Comparison of ENCODE assay signal across 8 cellular contexts in the genomic region with DNA sequence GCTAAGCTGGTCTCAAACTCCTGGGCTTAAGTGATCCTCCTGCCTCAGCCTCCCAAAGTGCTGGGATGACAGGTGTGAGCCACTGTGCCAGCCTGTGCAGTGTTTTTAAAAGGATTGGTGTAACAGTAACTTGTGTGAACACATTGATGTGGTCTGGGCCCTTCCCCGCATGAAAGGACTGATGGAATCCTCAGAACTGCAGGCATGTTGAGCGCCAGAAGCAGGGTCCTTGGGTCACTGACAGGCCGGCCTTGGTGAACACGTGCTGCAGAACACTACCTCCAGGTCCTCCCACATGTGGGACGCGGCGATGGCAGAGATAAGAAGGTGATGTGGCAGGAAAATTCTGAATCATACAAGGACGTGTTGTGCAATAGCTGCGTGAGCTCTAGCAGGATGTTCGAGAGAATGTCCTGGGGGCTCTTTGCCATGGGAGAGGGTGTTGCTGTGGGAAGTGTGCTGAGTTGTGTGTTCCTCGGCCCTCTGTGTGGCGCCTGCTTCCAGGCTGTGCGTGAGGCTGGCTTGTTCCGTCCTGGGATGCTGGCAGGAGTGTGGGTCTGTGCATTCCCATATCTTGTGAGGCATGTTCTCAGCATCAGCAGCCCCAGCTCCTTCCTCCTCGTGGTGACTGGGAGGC.
DNase-seq lines count a peak whose midpoint lies in the region; ATAC-seq, FAIRE-seq and TF ChIP-seq lines count a peak whose summit lies in the region.

No MANE protein-coding gene starts in this region.

- peak overlapping the region; percentile 51 for H3K27ac Mint-ChIP-seq in activated naive CD8-positive, alpha-beta T cell treated with anti-CD3 and anti-CD28 coated beads, Interleukin-2, amount 10 ng/mL, durations not matched to agents 7 days and 5 days

- peak; percentile 46 for ATAC-seq in activated naive CD8-positive, alpha-beta T cell treated with anti-CD3 and anti-CD28 coated beads, Interleukin-2, amount 10 ng/mL, durations not matched to agents 7 days and 5 days (ENCODE audit: low read depth)

- no peak overlapping the region for H3K4me3 Mint-ChIP-seq in activated naive CD8-positive, alpha-beta T cell treated with anti-CD3 and anti-CD28 coated beads, Interleukin-2, amount 10 ng/mL, durations not matched to agents 7 days and 5 days

- no peaks in the 10 kb centered on the region for H3K27me3 Mint-ChIP-seq in activated naive CD8-positive, alpha-beta T cell treated with anti-CD3 and anti-CD28 coated beads, Interleukin-2, amount 10 ng/mL, durations not matched to agents 7 days and 5 days

- H3K36me3 Mint-ChIP-seq in activated naive CD8-positive, alpha-beta T cell treated with anti-CD3 and anti-CD28 coated beads, Interleukin-2, amount 10 ng/mL, durations not matched to agents 7 days and 5 days = peaks cover 5% of the 10 kb centered on the region

- peaks cover 2% of the 10 kb centered on the region in 2 donors for H3K36me3 ChIP-seq in kidney (ENCODE audit: control insufficient read depth in 1 of 2, insufficient read depth in 2 of 2, low read length in 2 of 2)
- H3K36me3 ChIP-seq in SJCRH30 = peaks cover 14% of the 10 kb centered on the region

- DNase-seq in stimulated activated naive CD4-positive, alpha-beta T cell treated with Interleukin-2 at 50 U/mL for 16 hours (lab: John Stamatoyannopoulos, UW) = peak; percentile 33
- DNase-seq in stimulated activated naive CD4-positive, alpha-beta T cell (lab: John Stamatoyannopoulos, UW) = no peak
- DNase-seq in activated naive CD8-positive, alpha-beta T cell treated with anti-CD3 and anti-CD28 coated beads, Interleukin-2, amount 10 ng/mL, durations not matched to agents 7 days and 5 days = no peak
- DNase-seq in kidney (peak; percentile 38), SJCRH30 (no peak), DMS 273 (lab: John Stamatoyannopoulos, UW; ENCODE audit: unreplicated experiment) (no peak), retina (no peak), ACHN (no peak)

- H3K4me3 ChIP-seq in kidney (ENCODE audit: low read length in 2 of 2) = no peak overlapping the region
- no peak overlapping the region for H3K4me3 ChIP-seq in SJCRH30

- FAIRE-seq in kidney (lab: Jason Lieb, UNC) = no peak

- in situ Hi-C loops in ACHN (cut with HindIII; ENCODE audit: low pct_ligation_motif_present, low pct_unique_long_range_greater_than_20kb, low sequenced_read_pairs) = no loop called here

- no peak overlapping the region for H3K27ac ChIP-seq in kidney (ENCODE audit: low read depth in 2 of 2, low read length in 2 of 2)
- no peak overlapping the region for H3K27ac ChIP-seq in SJCRH30

- H3K4me1 ChIP-seq in kidney (ENCODE audit: control insufficient read depth in 1 of 2, insufficient read depth in 1 of 2, low read depth in 1 of 2, low read length in 2 of 2) = no peaks in the 10 kb centered on the region
- peaks cover 11% of the 10 kb centered on the region; the same call in 1 of the 2 replicates for H3K4me1 ChIP-seq in SJCRH30

- H3K9me3 Mint-ChIP-seq in activated naive CD8-positive, alpha-beta T cell treated with anti-CD3 and anti-CD28 coated beads, Interleukin-2, amount 10 ng/mL, durations not matched to agents 7 days and 5 days = no peaks in the 10 kb centered on the region

- no peak for TF ChIP-seq CTCF in kidney (IDR thresholded peaks at IDR 0.05; ENCODE audit: borderline replicate concordance, extremely low read depth, insufficient read depth)

- intact Hi-C loops in kidney (cut with DNase I) = no loop called here

- H3K27me3 ChIP-seq in SJCRH30 = no peaks in the 10 kb centered on the region

- POLR2A ChIA-PET in activated naive CD8-positive, alpha-beta T cell treated with anti-CD3 and anti-CD28 coated beads, Interleukin-2, amount 10 ng/mL, durations not matched to agents 7 days and 5 days (lab: Charles Lee) = no interaction called here

- H3K9me3 ChIP-seq in kidney (ENCODE audit: control insufficient read depth in 1 of 2, low read length in 2 of 2) (no peaks in the 10 kb centered on the region), SJCRH30 (replicated peaks) (no peaks in the 10 kb centered on the region)

- H3K9ac ChIP-seq in kidney (ENCODE audit: low read length in 2 of 2) = no peak overlapping the region

- peaks cover 11% of the 10 kb centered on the region for H3K4me1 Mint-ChIP-seq in activated naive CD8-positive, alpha-beta T cell treated with anti-CD3 and anti-CD28 coated beads, Interleukin-2, amount 10 ng/mL, durations not matched to agents 7 days and 5 days

Comparison
In these comparisons a context has a peak if more than half of its experiments do, and no peak if none do; other contexts are left out.
1. DNase-seq: peak in stimulated activated naive CD4-positive, alpha-beta T cell treated with Interleukin-2 at 50 U/mL for 16 hours (single experiment) and kidney (single experiment); none in stimulated activated naive CD4-positive, alpha-beta T cell (0 of 6), activated naive CD8-positive, alpha-beta T cell treated with anti-CD3 and anti-CD28 coated beads, Interleukin-2, amount 10 ng/mL, durations not matched to agents 7 days and 5 days (single experiment), SJCRH30 (0 of 2), DMS 273 (single experiment), retina (single experiment) and ACHN (single experiment).